21 cellular contexts compared by ENCODE assay signal in the genomic region with DNA sequence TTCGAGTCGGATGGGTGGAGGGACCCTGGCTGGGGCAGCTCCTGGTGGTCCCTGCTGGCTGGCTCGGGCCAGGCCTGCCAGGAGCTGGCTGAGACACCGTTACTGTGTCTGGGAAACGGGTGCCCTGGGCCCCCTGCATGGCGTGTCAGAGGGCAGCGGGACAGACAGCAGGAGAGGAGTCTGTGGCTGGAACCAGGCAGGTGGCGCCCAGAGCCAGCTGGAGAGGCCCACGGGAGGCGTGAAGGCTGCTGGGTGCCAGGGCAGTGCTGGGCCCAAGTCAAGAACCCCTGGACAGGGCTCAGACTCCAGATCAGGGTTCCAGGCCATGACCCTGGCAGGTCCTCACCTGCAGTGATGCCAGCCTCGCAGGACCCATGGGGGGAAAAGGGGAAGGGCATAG. TPM values are rescaled to one million over a fixed set of nuclear protein-coding genes. Genes with fewer than 3 reads are reported as not detected.
DNase-seq lines count a peak whose midpoint lies in the region; ATAC-seq, FAIRE-seq and TF ChIP-seq lines count a peak whose summit lies in the region.
"Had no signal": no experiment of that assay in that cellular context is flagged by ENCODE, and none has a peak within 500 bp of the region (broad histone marks: within the 10 kb centered on the region; RNA-seq: fewer than 3 reads in every experiment).

No MANE protein-coding gene starts in this region.

- H3K36me3 ChIP-seq in BLaER1 treated with 17β-estradiol and CSF1 and Interleukin-3, amounts not matched to agents 10 nM and 100 nM, result no peaks in the 10 kb centered on the region
- H3K36me3 ChIP-seq in lower lobe of right lung (no peaks in the 10 kb centered on the region), adrenal gland (replicated peaks in 1 of 2) (no peaks in the 10 kb centered on the region)
- H3K36me3 ChIP-seq: pancreas, right lobe of liver, transverse colon had no signal

- no peak for TF ChIP-seq EP300 in A549 (IDR thresholded peaks at IDR 0.05)

- H3K9me3 Mint-ChIP-seq in activated CD4-positive, alpha-beta memory T cell treated with anti-CD3 and anti-CD28 coated beads for 36 hours, result peaks cover 2% of the 10 kb centered on the region
- H3K9me3 Mint-ChIP-seq: activated T-helper 1 cell treated with anti-CD3 and anti-CD28 coated beads, Interleukin-12 subunit alpha, Interleukin-12 subunit beta, Interleukin-2, Interleukin-4 antibody, amounts not matched to agents 30 ng/mL and 10 ng/mL and 1 ng/mL, durations not matched to agents 14 hours and 24 hours and 36 hours had no signal

- H3K4me1 ChIP-seq in A549 (peaks cover 25% of the 10 kb centered on the region), lower lobe of right lung (peaks cover 3% of the 10 kb centered on the region), adrenal gland (replicated peaks in 1 of 2) (peaks cover 0 to 3% of the 10 kb centered on the region in 2 donors)
- H3K4me1 ChIP-seq in BLaER1 treated with 17β-estradiol and CSF1 and Interleukin-3, amounts not matched to agents 10 nM and 100 nM, result peaks cover 18 to 30% (median 22%) of the 10 kb centered on the region in 10 experiments
- H3K4me1 ChIP-seq: pancreas, right lobe of liver had no signal

- H3K27ac ChIP-seq in A549 (peak overlapping the region; percentile 64 to 80; a peak in 4 of 6 replicates), lower lobe of right lung (peak overlapping the region; percentile 18), adrenal gland (peak overlapping the region in 1 of 5 donors; percentile 58)
- H3K27ac ChIP-seq in BLaER1 treated with 17β-estradiol and CSF1 and Interleukin-3, amounts not matched to agents 10 nM and 100 nM, result no peak overlapping the region
- H3K27ac ChIP-seq: right lobe of liver, transverse colon had no signal

- H3K36me3 Mint-ChIP-seq in activated CD4-positive, alpha-beta memory T cell treated with anti-CD3 and anti-CD28 coated beads for 36 hours, result no peaks in the 10 kb centered on the region

- H4K20me1 ChIP-seq in BLaER1 treated with 17β-estradiol and CSF1 and Interleukin-3, amounts not matched to agents 10 nM and 100 nM, result peaks cover 0 to 78% (median 48%) of the 10 kb centered on the region in 11 experiments; a peak in 18 of 22 replicates

- intact Hi-C loops in activated CD4-positive, alpha-beta memory T cell treated with anti-CD3 and anti-CD28 coated beads for 36 hours (cut with micrococcal nuclease), result no loop called here
- intact Hi-C loops in lower lobe of right lung (cut with DNase I) (no loop called here), adrenal gland (cut with DNase I) (no loop called here)

- peaks cover 59% of the 10 kb centered on the region for H3K4me1 Mint-ChIP-seq in activated CD4-positive, alpha-beta memory T cell treated with anti-CD3 and anti-CD28 coated beads for 36 hours (ENCODE audit: low read depth)

- H3K4me2 ChIP-seq in A549, result peak overlapping the region; percentile 85
- peak overlapping the region; percentile 77 to 89 (median 84) for H3K4me2 ChIP-seq in BLaER1 treated with 17β-estradiol and CSF1 and Interleukin-3, amounts not matched to agents 10 nM and 100 nM

- WGBS in A549 (ENCODE audit: missing lambda C conversion rate), result 83% methylated on average over 11 of the region's 11 CpGs
- 86 to 96% (median 90%) methylated on average over 5 to 11 of the region's 11 CpGs for WGBS in adrenal gland, 4 donors

- H3K27me3 ChIP-seq in BLaER1 treated with 17β-estradiol and CSF1 and Interleukin-3, amounts not matched to agents 10 nM and 100 nM, result peaks cover 89 to 91% (median 90%) of the 10 kb centered on the region in 11 experiments
- H3K27me3 ChIP-seq in lower lobe of right lung (ENCODE audit: low read depth) (peaks cover 42% of the 10 kb centered on the region), adrenal gland (peaks cover 5% of the 10 kb centered on the region)
- H3K27me3 ChIP-seq: pancreas, right lobe of liver had no signal

- TF ChIP-seq POLR2A in A549 (IDR thresholded peaks at IDR 0.05; ENCODE audit: low read length) (no peak), adrenal gland (IDR thresholded peaks at IDR 0.05) (no peak)

- H3K9ac ChIP-seq in BLaER1 treated with 17β-estradiol and CSF1 and Interleukin-3, amounts not matched to agents 10 nM and 100 nM, result peak overlapping the region in 4 of 11 experiments; percentile 2 to 29 (median 5); a peak in 4 of 22 replicates

- CTCF ChIA-PET in A549 (lab: Yijun Ruan, JAX), result interaction anchor here (0.7 to 7.4 kb wide), 6 partner anchors 15 to 120 kb away, joined by 3 to 37 read pairs (median 4); a partner anchor contains a TSS
- CTCF ChIA-PET in activated CD4-positive, alpha-beta memory T cell treated with anti-CD3 and anti-CD28 coated beads for 36 hours (lab: Charles Lee), result interaction anchor here (0.8 to 1.6 kb wide), 4 partner anchors 56 to 213 kb away, joined by 3 to 9 read pairs (median 3); no protein-coding TSS in a partner anchor

- FAIRE-seq in A549 (lab: Jason Lieb, UNC), result no peak
- FAIRE-seq: astrocyte, endometrium, pancreas, TTC549 had no signal

- POLR2A ChIA-PET in A549 (lab: Yijun Ruan, JAX), result interaction anchor here (1.7 kb wide), 1 partner anchor 28 kb away, joined by 4 read pairs; no protein-coding TSS in a partner anchor
- POLR2A ChIA-PET in activated CD4-positive, alpha-beta memory T cell treated with anti-CD3 and anti-CD28 coated beads for 36 hours (lab: Charles Lee), result interaction anchor here (1.0 to 1.8 kb wide), 3 partner anchors 16 to 34 kb away, joined by 3 to 7 read pairs (median 5); a partner anchor contains a TSS

- TF ChIP-seq CTCF in A549 (IDR thresholded peaks at IDR 0.05) (no peak), lower lobe of right lung (IDR thresholded peaks at IDR 0.05) (no peak), adrenal gland (IDR thresholded peaks at IDR 0.05) (no peak)

- DNase-seq in A549 (ENCODE audit: low read depth in 1 of 2, low spot score in 1 of 2) (no peak), lower lobe of right lung (no peak), ecto neural progenitor cell (ENCODE audit: low spot score) (no peak), adrenal gland (no peak)
- peak; percentile 40 for DNase-seq in activated CD4-positive, alpha-beta memory T cell treated with anti-CD3 and anti-CD28 coated beads for 36 hours
- DNase-seq in activated CD4-positive, CD25-positive, alpha-beta regulatory T cell (lab: John Stamatoyannopoulos, UW), result no peak
- DNase-seq: GDM1; GOT3; NCI-H1048; NCI-H2081; NK-92 treated with Interleukin-12 subunit alpha and Interleukin-12 subunit beta, amount 100 ng/mL, for 24 hours; right lobe of liver had no signal

- no peak for TF ChIP-seq RAD21 in A549 (conservative IDR thresholded peaks at IDR 0.05 in 1 of 2, IDR thresholded peaks at IDR 0.05 in 1 of 2)

- H3K27ac Mint-ChIP-seq in activated CD4-positive, alpha-beta memory T cell treated with anti-CD3 and anti-CD28 coated beads for 36 hours, result peak overlapping the region; percentile 13
- H3K27ac Mint-ChIP-seq: activated T-helper 1 cell treated with anti-CD3 and anti-CD28 coated beads, Interleukin-12 subunit alpha, Interleukin-12 subunit beta, Interleukin-2, Interleukin-4 antibody, amounts not matched to agents 30 ng/mL and 10 ng/mL and 1 ng/mL, durations not matched to agents 14 hours and 24 hours and 36 hours had no signal

- ATAC-seq in A549, result no peak
- ATAC-seq in lower lobe of right lung, result no peak
- no peak for ATAC-seq in GM18511 (IDR thresholded peaks at IDR 0.05; ENCODE audit: unreplicated experiment)

- H3K4me3 ChIP-seq in A549 (no peak overlapping the region; the same call in 2 of the 3 replicates), lower lobe of right lung (no peak overlapping the region), adrenal gland (no peak overlapping the region)
- peak overlapping the region in 8 of 10 experiments; percentile 24 to 63 (median 43); a peak in 13 of 20 replicates for H3K4me3 ChIP-seq in BLaER1 treated with 17β-estradiol and CSF1 and Interleukin-3, amounts not matched to agents 10 nM and 100 nM
- H3K4me3 ChIP-seq: right lobe of liver had no signal

- no peak overlapping the region for H3K4me3 Mint-ChIP-seq in activated CD4-positive, alpha-beta memory T cell treated with anti-CD3 and anti-CD28 coated beads for 36 hours

- no peaks in the 10 kb centered on the region; the same call in 2 of the 3 replicates for H3K9me3 ChIP-seq in A549
- no peaks in the 10 kb centered on the region for H3K9me3 ChIP-seq in BLaER1 treated with 17β-estradiol and CSF1 and Interleukin-3, amounts not matched to agents 10 nM and 100 nM (replicated peaks in 1 of 11)
- H3K9me3 ChIP-seq in lower lobe of right lung, result peaks cover 7% of the 10 kb centered on the region
- peaks cover 0 to 10% (median 0%) of the 10 kb centered on the region in 3 donors for H3K9me3 ChIP-seq in adrenal gland (replicated peaks in 1 of 3)
- H3K9me3 ChIP-seq: pancreas, right lobe of liver, transverse colon had no signal

- H3K27me3 Mint-ChIP-seq in activated CD4-positive, alpha-beta memory T cell treated with anti-CD3 and anti-CD28 coated beads for 36 hours, result no peaks in the 10 kb centered on the region

TF ChIP-seq in A549, 52 proteins besides CTCF, POLR2A, EP300 and RAD21 (continues in another document):
- TF ChIP-seq HOXA7 (CRISPR knock-in tag; IDR thresholded peaks at IDR 0.05), result no peak
- no peak for TF ChIP-seq KDM1A (IDR thresholded peaks at IDR 0.05; ENCODE audit: low read depth)
- TF ChIP-seq RNF2 (IDR thresholded peaks at IDR 0.05; ENCODE audit: borderline replicate concordance, low read depth), result no peak
- TF ChIP-seq NFE2L2 (conservative IDR thresholded peaks at IDR 0.05; ENCODE audit: low read length), result no peak
- TF ChIP-seq ZC3H11A (IDR thresholded peaks at IDR 0.05), result no peak
- TF ChIP-seq EHF (CRISPR knock-in tag; IDR thresholded peaks at IDR 0.05), result no peak

RNA-seq across cellular contexts. Expression of a gene that starts 16.6 kb away (rescaled TPM):
- polyA plus RNA-seq in A549 (2011; rRNA removed), result 0.06 and 0.07 TPM in 2 replicates
- polyA plus RNA-seq in A549 (2012; cell fraction: cytosol; rRNA removed), result 0.15 and 0.26 TPM in 2 replicates
- polyA plus RNA-seq in A549 (2012; cell fraction: nucleus; rRNA removed), result 0.31 and 0.41 TPM in 2 replicates
- polyA plus RNA-seq in A549 (2017; fragmentation: RNase III; extraction: RNeasy Plus Mini Kit Qiagen cat#74134 plus additional on column Dnase treatment), result 0.12 to 0.22 TPM (median 0.14 TPM) in 3 replicates
- polyA minus RNA-seq in A549 (2011; rRNA and poly(A)+ RNA removed), result not detected in 2 replicates
- 1 to 10 TPM; 2.0 to 2.6 TPM for total RNA-seq in activated CD4-positive, alpha-beta memory T cell treated with anti-CD3 and anti-CD28 coated beads for 36 hours
- total RNA-seq in lower lobe of right lung, result 0.15 TPM
- total RNA-seq in adrenal gland, result 1 to 10 TPM in 2 of 8 donors, under 1 TPM in 6; 0.09 to 1.5 (median 0.57) TPM
- 1 to 10 TPM in 2 of 3 donors, under 1 TPM in 1; 0.04 to 2.1 (median 1.6) TPM for polyA plus RNA-seq in adrenal gland
- total RNA-seq: HT1080 had no signal

RNA-seq across cellular contexts. Expression of a gene that starts 27.4 kb away (rescaled TPM):
- 10.9 and 16.0 TPM in 2 replicates for polyA plus RNA-seq in A549 (2011; rRNA removed)
- polyA plus RNA-seq in A549 (2012; cell fraction: cytosol; rRNA removed), result 4.1 and 7.4 TPM in 2 replicates
- polyA plus RNA-seq in A549 (2012; cell fraction: nucleus; rRNA removed), result 25.0 and 30.2 TPM in 2 replicates
- 8.5 to 10.6 TPM (median 8.8 TPM) in 3 replicates for polyA plus RNA-seq in A549 (2017; fragmentation: RNase III; extraction: RNeasy Plus Mini Kit Qiagen cat#74134 plus additional on column Dnase treatment)
- 33.5 and 56.4 TPM in 2 replicates for polyA minus RNA-seq in A549 (2011; rRNA and poly(A)+ RNA removed)
- total RNA-seq in activated CD4-positive, alpha-beta memory T cell treated with anti-CD3 and anti-CD28 coated beads for 36 hours, result 10 to 100 TPM; 14.4 to 15.4 TPM
- total RNA-seq in lower lobe of right lung, result 23.8 TPM
- 10 to 100 TPM; 24.2 to 80.8 (median 36.3) TPM for total RNA-seq in adrenal gland
- 100 to 1,000 TPM in 1 of 3 donors, 10 to 100 TPM in 2; 10.5 to 101 (median 66.0) TPM for polyA plus RNA-seq in adrenal gland
- total RNA-seq: HT1080 had no signal

Comparison
In these comparisons a context has a peak if more than half of its experiments do, and no peak if none do; other contexts are left out.
1. H3K27ac ChIP-seq: peak in A549 (2 of 2) and lower lobe of right lung (single experiment); none in BLaER1 treated with 17β-estradiol and CSF1 and Interleukin-3, amounts not matched to agents 10 nM and 100 nM (0 of 11).
2. H3K4me3 ChIP-seq: peak in BLaER1 treated with 17β-estradiol and CSF1 and Interleukin-3, amounts not matched to agents 10 nM and 100 nM (8 of 10); none in A549 (single experiment), lower lobe of right lung (single experiment) and adrenal gland (0 of 4).